ENCODE assay signal across 16 cellular contexts in the genomic region with DNA sequence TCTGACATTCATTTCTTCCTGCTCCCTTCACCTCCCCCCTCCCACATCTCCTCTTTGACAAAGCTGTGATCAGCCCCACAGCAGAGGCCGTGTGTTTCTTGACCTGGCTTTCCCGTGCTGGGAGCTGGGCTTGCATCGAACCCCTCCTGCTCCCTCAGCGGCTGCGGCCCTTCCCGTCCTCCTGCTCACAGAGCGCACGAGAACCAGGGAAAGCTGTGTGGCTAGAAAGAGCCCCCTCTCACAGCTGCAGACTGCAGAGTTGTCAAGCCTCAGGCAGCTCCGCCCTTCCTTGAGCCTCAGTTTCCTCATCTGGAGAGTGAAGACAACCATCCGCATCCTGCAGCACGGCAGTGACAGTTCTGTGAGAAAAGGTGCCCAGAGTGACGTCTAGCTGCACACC.
DNase-seq lines count a peak whose midpoint lies in the region; ATAC-seq, FAIRE-seq and TF ChIP-seq lines count a peak whose summit lies in the region.
"Had no signal": no experiment of that assay in that cellular context is flagged by ENCODE, and none has a peak within 500 bp of the region (broad histone marks: within the 10 kb centered on the region; RNA-seq: fewer than 3 reads in every experiment).

No MANE protein-coding gene starts in this region.

- no peak for DNase-seq in breast epithelium (ENCODE audit: low spot score in 2 of 2)
- no peak for DNase-seq in MCF 10A (ENCODE audit: unreplicated experiment)
- DNase-seq in astrocyte (ENCODE audit: low read depth), result no peak
- DNase-seq in neural progenitor cell (ENCODE audit: low spot score), result no peak
- DNase-seq in urothelium cell line (ENCODE audit: low spot score), result no peak
- DNase-seq in NCI-H2227 (lab: John Stamatoyannopoulos, UW; ENCODE audit: unreplicated experiment), result no peak
- DNase-seq: DMS79, GOT3, NCI-H2227 treated with DMSO at 0.1 percent for 48 hours had no signal

- no peaks in the 10 kb centered on the region for H3K4me1 Mint-ChIP-seq in MCF 10A (ENCODE audit: insufficient read depth, unreplicated experiment)
- peaks cover 5% of the 10 kb centered on the region for H3K4me1 Mint-ChIP-seq in astrocyte (ENCODE audit: low read depth, unreplicated experiment)
- H3K4me1 Mint-ChIP-seq in neural progenitor cell, result peaks cover 8% of the 10 kb centered on the region

- H3K4me3 Mint-ChIP-seq in MCF 10A (ENCODE audit: unreplicated experiment), result no peak overlapping the region
- no peak overlapping the region for H3K4me3 Mint-ChIP-seq in astrocyte (ENCODE audit: unreplicated experiment)
- no peak overlapping the region for H3K4me3 Mint-ChIP-seq in neural progenitor cell
- H3K4me3 Mint-ChIP-seq: IgD-negative memory B cell had no signal

- CTCF ChIA-PET in MCF 10A (lab: Yijun Ruan, JAX), result interaction anchor here (0.6 to 1.1 kb wide), 5 partner anchors 11 to 409 kb away, joined by 3 to 5 read pairs (median 3); no protein-coding TSS in a partner anchor

- H3K27ac Mint-ChIP-seq in MCF 10A (ENCODE audit: low read depth, unreplicated experiment), result no peak overlapping the region
- H3K27ac Mint-ChIP-seq in astrocyte (ENCODE audit: unreplicated experiment), result no peak overlapping the region
- no peak overlapping the region for H3K27ac Mint-ChIP-seq in neural progenitor cell
- H3K27ac Mint-ChIP-seq: IgD-negative memory B cell had no signal

- H3K27ac ChIP-seq in breast epithelium (peak overlapping the region; percentile 72 to 78), astrocyte (ENCODE audit: low read depth, low read length) (no peak overlapping the region), neural progenitor cell (no peak overlapping the region)
- H3K27ac ChIP-seq: SJCRH30 had no signal

- TF ChIP-seq CTCF in breast epithelium (IDR thresholded peaks at IDR 0.05) (no peak), MCF 10A (IDR thresholded peaks at IDR 0.05; ENCODE audit: unreplicated experiment) (no peak), astrocyte (IDR thresholded peaks at IDR 0.05; ENCODE audit: insufficient read depth, low read depth, low read length) (no peak), neural progenitor cell (IDR thresholded peaks at IDR 0.05) (no peak)

- peak overlapping the region in 1 of 3 donors; percentile 45 for H3K4me3 ChIP-seq in breast epithelium
- no peak overlapping the region for H3K4me3 ChIP-seq in astrocyte (ENCODE audit: insufficient read depth, low read depth, low read length)
- H3K4me3 ChIP-seq in neural progenitor cell, result no peak overlapping the region
- H3K4me3 ChIP-seq: GM12878, SJCRH30 had no signal

- H4K20me1 ChIP-seq in astrocyte (ENCODE audit: insufficient read depth, low read length), result no peaks in the 10 kb centered on the region
- no peaks in the 10 kb centered on the region for H4K20me1 ChIP-seq in neural progenitor cell (ENCODE audit: low read depth)

- H3K27me3 ChIP-seq in breast epithelium (no peaks in the 10 kb centered on the region), astrocyte (ENCODE audit: insufficient read depth, low read length) (no peaks in the 10 kb centered on the region), neural progenitor cell (peaks cover 68% of the 10 kb centered on the region)
- H3K27me3 ChIP-seq: SJCRH30 had no signal

- H3K79me2 ChIP-seq in astrocyte (ENCODE audit: insufficient read depth, low read length), result no peaks in the 10 kb centered on the region
- no peaks in the 10 kb centered on the region for H3K79me2 ChIP-seq in neural progenitor cell (ENCODE audit: low read depth)

- H3K9me3 Mint-ChIP-seq in MCF 10A (ENCODE audit: unreplicated experiment) (peaks cover 26% of the 10 kb centered on the region), astrocyte (ENCODE audit: unreplicated experiment) (peaks cover 36% of the 10 kb centered on the region), neural progenitor cell (peaks cover 35% of the 10 kb centered on the region)

- no peaks in the 10 kb centered on the region for H3F3A ChIP-seq in neural progenitor cell (ENCODE audit: low read depth)

- intact Hi-C loops in breast epithelium (cut with DNase I; ENCODE audit: low total_unique reads) (loop anchor here (5.0 kb wide), 1 partner anchor 328 kb away; no protein-coding TSS in a partner anchor), MCF 10A (cut with micrococcal nuclease) (loop anchor here (10.0 kb wide), 1 partner anchor 355 kb away; no protein-coding TSS in a partner anchor)

- POLR2A ChIA-PET in MCF 10A (lab: Yijun Ruan, JAX), result no interaction called here

- H3K9ac ChIP-seq in astrocyte (ENCODE audit: low read length), result no peak overlapping the region
- no peak overlapping the region for H3K9ac ChIP-seq in neural progenitor cell

- H3K4me2 ChIP-seq in astrocyte (ENCODE audit: low read length), result peak overlapping the region; percentile 13
- peak overlapping the region; percentile 1 for H3K4me2 ChIP-seq in neural progenitor cell

- ATAC-seq in GM21786 (IDR thresholded peaks at IDR 0.05; ENCODE audit: unreplicated experiment), result no peak
- ATAC-seq in HG03571 (IDR thresholded peaks at IDR 0.05; ENCODE audit: unreplicated experiment), result no peak

- peaks cover 9% of the 10 kb centered on the region for H3K27me3 Mint-ChIP-seq in MCF 10A (ENCODE audit: insufficient read depth, unreplicated experiment)
- H3K27me3 Mint-ChIP-seq in astrocyte (ENCODE audit: low read depth, unreplicated experiment), result peaks cover 42% of the 10 kb centered on the region
- H3K27me3 Mint-ChIP-seq in neural progenitor cell (ENCODE audit: insufficient read depth, low read depth), result peaks cover 23% of the 10 kb centered on the region

- peaks cover 0 to 12% of the 10 kb centered on the region in 2 donors for H3K9me3 ChIP-seq in breast epithelium
- H3K9me3 ChIP-seq in astrocyte (ENCODE audit: insufficient read depth, low read depth, low read length), result peaks cover 5% of the 10 kb centered on the region
- H3K9me3 ChIP-seq in neural progenitor cell (ENCODE audit: low read depth), result peaks cover 14% of the 10 kb centered on the region

- H3K36me3 Mint-ChIP-seq in MCF 10A (ENCODE audit: insufficient read depth, unreplicated experiment) (no peaks in the 10 kb centered on the region), astrocyte (ENCODE audit: low read depth, unreplicated experiment) (peaks cover 4% of the 10 kb centered on the region), neural progenitor cell (no peaks in the 10 kb centered on the region)

- TF ChIP-seq POLR2A in breast epithelium (IDR thresholded peaks at IDR 0.05), result no peak

- no TSS peak for BruUV-seq in MCF 10A (replicated peaks; lab: Mats Ljungman, UMichigan)

- H3K36me3 ChIP-seq in breast epithelium (no peaks in the 10 kb centered on the region), astrocyte (ENCODE audit: insufficient read depth, low read length) (no peaks in the 10 kb centered on the region), neural progenitor cell (no peaks in the 10 kb centered on the region)
- H3K36me3 ChIP-seq: SJCRH30 had no signal

- no peak for FAIRE-seq in astrocyte (lab: Jason Lieb, UNC)
- peak; percentile 80 for FAIRE-seq in urothelium cell line (lab: Jason Lieb, UNC)
- FAIRE-seq: GM12878, GM18507, GM19239 had no signal

- H2AFZ ChIP-seq in astrocyte (ENCODE audit: low read depth, low read length) (no peak overlapping the region), neural progenitor cell (replicated peaks) (peak overlapping the region; percentile 19)

- peaks cover 0 to 12% of the 10 kb centered on the region in 2 donors for H3K4me1 ChIP-seq in breast epithelium
- H3K4me1 ChIP-seq in astrocyte (ENCODE audit: insufficient read depth, low read length), result peaks cover 7% of the 10 kb centered on the region
- no peaks in the 10 kb centered on the region for H3K4me1 ChIP-seq in neural progenitor cell

Comparison
In these comparisons a context has a peak if more than half of its experiments do, and no peak if none do; other contexts are left out.
1. H3K27ac ChIP-seq: peak in breast epithelium (2 of 2); none in astrocyte (single experiment) and neural progenitor cell (single experiment).